ENCODE assay signal across 1 cellular context in genomic region chrX:19532709-19533108, GRCh38.
TF ChIP-seq lines count a peak whose summit lies in the region.

No MANE protein-coding gene starts in this region.

TF ChIP-seq in H1, 55 proteins besides CTCF, POLR2A, EP300 and RAD21 (continued from another document):
- TF ChIP-seq FOSL1 (IDR thresholded peaks at IDR 0.05; ENCODE audit: insufficient read depth, low read depth, low read length): no peak
- no peak for TF ChIP-seq CHD7 (IDR thresholded peaks at IDR 0.05; ENCODE audit: insufficient replicate concordance, low read length)
- TF ChIP-seq HDAC6 (IDR thresholded peaks at IDR 0.05; ENCODE audit: low read depth, low read length): no peak
- no peak for TF ChIP-seq MAX (IDR thresholded peaks at IDR 0.05)
- TF ChIP-seq TBP (IDR thresholded peaks at IDR 0.05; ENCODE audit: low read depth, low read length): no peak
- TF ChIP-seq CHD1 (IDR thresholded peaks at IDR 0.05; ENCODE audit: low read depth, low read length): no peak
- TF ChIP-seq GTF2F1 (IDR thresholded peaks at IDR 0.05; ENCODE audit: borderline replicate concordance, low read depth, low read length): no peak
- TF ChIP-seq E2F6 (IDR thresholded peaks at IDR 0.05): no peak
- no peak for TF ChIP-seq SP2 (IDR thresholded peaks at IDR 0.05; ENCODE audit: low read length)
- TF ChIP-seq CEBPB (IDR thresholded peaks at IDR 0.05; ENCODE audit: low read depth, low read length): no peak
- TF ChIP-seq USF2 (IDR thresholded peaks at IDR 0.05; ENCODE audit: low read length): no peak
- TF ChIP-seq EGR1 (IDR thresholded peaks at IDR 0.05; ENCODE audit: borderline replicate concordance, low read depth, low read length): no peak
